In genomic region chr9:115261656-115262081, GRCh38 we compare ENCODE assay signal across 19 cellular contexts.
DNase-seq lines count a peak whose midpoint lies in the region; ATAC-seq and TF ChIP-seq lines count a peak whose summit lies in the region.
"Had no signal": no experiment of that assay in that cellular context is flagged by ENCODE, and none has a peak within 500 bp of the region (broad histone marks: within the 10 kb centered on the region; RNA-seq: fewer than 3 reads in every experiment).

No MANE protein-coding gene starts in this region.

- POLR2A ChIA-PET in PC-3 (lab: Charles Lee; ENCODE audit: unreplicated experiment), result no interaction called here

- H2AFZ ChIP-seq in PC-3 (ENCODE audit: low read length), result no peak overlapping the region

- no peaks in the 10 kb centered on the region for H3K79me2 ChIP-seq in PC-3 (ENCODE audit: low read length)

- peak; percentile 6 for DNase-seq in NCI-H345 (lab: John Stamatoyannopoulos, UW)
- DNase-seq in NCI-H345 treated with DMSO at 0.1 percent for 48 hours (lab: John Stamatoyannopoulos, UW; ENCODE audit: unreplicated experiment), result no peak
- DNase-seq in PC-3, result peak; percentile 85
- peak; percentile 75 for DNase-seq in fibroblast of mammary gland (ENCODE audit: low read depth)
- DNase-seq in RKO (ENCODE audit: low spot score), result no peak
- DNase-seq: activated CD4-positive, alpha-beta T cell treated with anti-CD3 and anti-CD28 coated beads, Interleukin-2, amount 50 U/mL, for 4 hours; activated T-cell treated with anti-CD3 and anti-CD28 coated beads, Interleukin-2, amount 50 U/mL, for 72 hours; Caco-2; erythroblast; H9; naive thymus-derived CD8-positive, alpha-beta T cell; stimulated activated CD4-positive, alpha-beta T cell treated with anti-CD3 and anti-CD28 coated beads, Interleukin-4, amount 100 ng/mL, for 4 hours had no signal

- no peak for TF ChIP-seq POLR2A in GM18505 (IDR thresholded peaks at IDR 0.05; ENCODE audit: borderline replicate concordance, extremely low read depth, insufficient read depth, insufficient read length)

- H3K36me3 ChIP-seq in PC-3 (ENCODE audit: low read depth, low read length), result no peaks in the 10 kb centered on the region
- no peaks in the 10 kb centered on the region for H3K36me3 ChIP-seq in stomach smooth muscle (ENCODE audit: control insufficient read depth in 2 of 2, insufficient read depth in 2 of 2, low read length in 2 of 2)
- H3K36me3 ChIP-seq: adrenal gland, left lung, SJCRH30 had no signal

- H3F3A ChIP-seq in PC-3 (ENCODE audit: low read length, unreplicated experiment), result peaks cover 5% of the 10 kb centered on the region

- H3K4me1 ChIP-seq in PC-3 (ENCODE audit: insufficient read depth, low read length) (peaks cover 55% of the 10 kb centered on the region), stomach smooth muscle (ENCODE audit: control insufficient read depth, insufficient read depth, low read length) (peaks cover 10% of the 10 kb centered on the region)
- H3K4me1 ChIP-seq: adrenal gland, Caco-2 had no signal

- H3K9ac ChIP-seq in PC-3 (ENCODE audit: low read length) (peak overlapping the region; percentile 80), stomach smooth muscle (ENCODE audit: low read length in 2 of 2) (no peak overlapping the region)

- no peaks in the 10 kb centered on the region; the same call in 1 of the 2 replicates for H4K20me1 ChIP-seq in PC-3 (ENCODE audit: low read length)

- H3K4me2 ChIP-seq in PC-3 (ENCODE audit: low read length), result peak overlapping the region; percentile 73

- CTCF ChIA-PET in PC-3 (lab: Charles Lee), result no interaction called here

- H3K4me3 ChIP-seq in PC-3 (ENCODE audit: low read length) (peak overlapping the region; percentile 38; the same call in 1 of the 2 replicates), fibroblast of mammary gland (ENCODE audit: control insufficient read depth, low read depth, low read length) (no peak overlapping the region), stomach smooth muscle (ENCODE audit: low read length in 2 of 2) (no peak overlapping the region)
- H3K4me3 ChIP-seq: adrenal gland, left lung, SJCRH30 had no signal

- H3K27ac ChIP-seq in PC-3 (ENCODE audit: low read length) (peak overlapping the region; percentile 99), stomach smooth muscle (ENCODE audit: low read length) (peak overlapping the region; percentile 53)
- H3K27ac ChIP-seq: adrenal gland had no signal

- H3K9me3 ChIP-seq in PC-3 (ENCODE audit: low read length) (no peaks in the 10 kb centered on the region), stomach smooth muscle (ENCODE audit: control insufficient read depth in 2 of 2, low read length in 2 of 2) (no peaks in the 10 kb centered on the region)
- H3K9me3 ChIP-seq: adrenal gland, Caco-2, left lung, SJCRH30 had no signal

- H3K27me3 ChIP-seq in PC-3 (ENCODE audit: low read length), result no peaks in the 10 kb centered on the region
- H3K27me3 ChIP-seq in stomach smooth muscle (ENCODE audit: control insufficient read depth in 1 of 2, insufficient read depth in 2 of 2, low read length in 2 of 2), result no peaks in the 10 kb centered on the region
- H3K27me3 ChIP-seq: adrenal gland, left lung, SJCRH30 had no signal

- BruUV-seq in PC-3 (replicated peaks; lab: Mats Ljungman, UMichigan), result no TSS peak

- no peak for TF ChIP-seq CTCF in PC-3 (conservative IDR thresholded peaks at IDR 0.05; ENCODE audit: low read depth, low read length)
- TF ChIP-seq CTCF in fibroblast of mammary gland (conservative IDR thresholded peaks at IDR 0.05; ENCODE audit: control insufficient read depth, insufficient read depth, low read depth, low read length), result no peak

- intact Hi-C loops in PC-3 (cut with micrococcal nuclease), result loop anchor here (1.0 to 5.0 kb wide), 2 partner anchors 112 to 154 kb away; no protein-coding TSS in a partner anchor

- no peaks in the 10 kb centered on the region for H3K9me2 ChIP-seq in PC-3 (replicated peaks; ENCODE audit: low read length)

- peak; percentile 62 for ATAC-seq in PC-3
- ATAC-seq in GM18505 (IDR thresholded peaks at IDR 0.05; ENCODE audit: unreplicated experiment), result no peak
- ATAC-seq in GM19455 (IDR thresholded peaks at IDR 0.05; ENCODE audit: unreplicated experiment), result no peak
- ATAC-seq: activated T-cell treated with anti-CD3 and anti-CD28 coated beads, Interleukin-2, amount 50 U/mL, for 72 hours; naive thymus-derived CD8-positive, alpha-beta T cell; stimulated activated effector memory CD8-positive, alpha-beta T cell treated with anti-CD3 and anti-CD28 coated beads, Interleukin-12 subunit alpha, Interleukin-12 subunit beta, amount 100 ng/mL, for 72 hours had no signal

Comparison
In these comparisons a context has a peak if more than half of its experiments do, and no peak if none do; other contexts are left out.
1. DNase-seq: peak in NCI-H345 (single experiment), PC-3 (single experiment) and fibroblast of mammary gland (single experiment); none in NCI-H345 treated with DMSO at 0.1 percent for 48 hours (single experiment) and RKO (single experiment).